In the genomic region with DNA sequence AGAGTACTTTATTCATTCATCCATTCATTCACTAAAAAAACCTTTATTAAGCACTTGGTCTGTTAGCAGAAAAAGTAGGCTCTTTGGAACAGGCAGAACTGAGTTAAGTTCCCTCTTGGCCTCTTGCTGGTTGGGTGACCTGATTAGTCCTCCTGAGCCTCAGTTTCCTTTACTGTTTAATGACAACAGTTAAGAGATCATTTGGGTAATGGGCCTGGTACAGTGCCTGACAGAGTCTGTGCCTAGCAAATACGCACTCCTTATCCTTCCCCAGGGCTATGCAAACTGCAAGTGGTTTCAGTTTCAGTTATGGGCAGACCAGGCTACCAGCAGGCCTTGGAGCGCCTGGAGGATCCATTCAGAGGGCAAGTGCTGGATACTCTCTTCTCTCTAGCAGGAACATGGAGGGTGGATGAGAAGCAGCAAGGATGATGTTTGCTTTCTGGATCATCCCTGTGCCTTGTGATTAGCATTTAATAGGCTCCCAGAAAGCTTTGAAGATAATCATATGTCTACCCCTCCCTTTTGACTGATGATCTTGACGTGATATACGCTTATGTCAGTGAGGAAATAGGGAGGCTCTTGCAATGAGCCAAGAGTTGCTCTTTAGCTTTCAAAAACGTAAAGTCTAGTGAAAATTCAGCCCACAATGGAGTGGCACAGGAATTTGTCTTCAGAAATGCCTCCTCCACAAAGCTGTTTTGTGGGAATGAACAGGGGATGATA, we compare ENCODE assay signal across 1 cellular context.
TF ChIP-seq lines count a peak whose summit lies in the region.

No MANE protein-coding gene starts in this region.

TF ChIP-seq in K562, 482 proteins besides CTCF, POLR2A, EP300 and RAD21 (continued from another document and continues in another):
- TF ChIP-seq, protein P1, sequence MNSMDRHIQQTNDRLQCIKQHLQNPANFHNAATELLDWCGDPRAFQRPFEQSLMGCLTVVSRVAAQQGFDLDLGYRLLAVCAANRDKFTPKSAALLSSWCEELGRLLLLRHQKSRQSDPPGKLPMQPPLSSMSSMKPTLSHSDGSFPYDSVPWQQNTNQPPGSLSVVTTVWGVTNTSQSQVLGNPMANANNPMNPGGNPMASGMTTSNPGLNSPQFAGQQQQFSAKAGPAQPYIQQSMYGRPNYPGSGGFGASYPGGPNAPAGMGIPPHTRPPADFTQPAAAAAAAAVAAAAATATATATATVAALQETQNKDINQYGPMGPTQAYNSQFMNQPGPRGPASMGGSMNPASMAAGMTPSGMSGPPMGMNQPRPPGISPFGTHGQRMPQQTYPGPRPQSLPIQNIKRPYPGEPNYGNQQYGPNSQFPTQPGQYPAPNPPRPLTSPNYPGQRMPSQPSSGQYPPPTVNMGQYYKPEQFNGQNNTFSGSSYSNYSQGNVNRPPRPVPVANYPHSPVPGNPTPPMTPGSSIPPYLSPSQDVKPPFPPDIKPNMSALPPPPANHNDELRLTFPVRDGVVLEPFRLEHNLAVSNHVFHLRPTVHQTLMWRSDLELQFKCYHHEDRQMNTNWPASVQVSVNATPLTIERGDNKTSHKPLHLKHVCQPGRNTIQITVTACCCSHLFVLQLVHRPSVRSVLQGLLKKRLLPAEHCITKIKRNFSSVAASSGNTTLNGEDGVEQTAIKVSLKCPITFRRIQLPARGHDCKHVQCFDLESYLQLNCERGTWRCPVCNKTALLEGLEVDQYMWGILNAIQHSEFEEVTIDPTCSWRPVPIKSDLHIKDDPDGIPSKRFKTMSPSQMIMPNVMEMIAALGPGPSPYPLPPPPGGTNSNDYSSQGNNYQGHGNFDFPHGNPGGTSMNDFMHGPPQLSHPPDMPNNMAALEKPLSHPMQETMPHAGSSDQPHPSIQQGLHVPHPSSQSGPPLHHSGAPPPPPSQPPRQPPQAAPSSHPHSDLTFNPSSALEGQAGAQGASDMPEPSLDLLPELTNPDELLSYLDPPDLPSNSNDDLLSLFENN (IDR thresholded peaks at IDR 0.05; ENCODE audit: low read depth in 2 of 2, low read length in 2 of 2) = no peak
- TF ChIP-seq TEAD1 (CRISPR knock-in tag; IDR thresholded peaks at IDR 0.05) (no peak), IRF2 (CRISPR knock-in tag; IDR thresholded peaks at IDR 0.05) (0 out of 2 replicates have a peak, but pooled peaks have one; percentile 69), E2F8 (IDR thresholded peaks at IDR 0.05; ENCODE audit: low read depth, partially characterized antibody) (no peak), RBM15 (IDR thresholded peaks at IDR 0.05; ENCODE audit: insufficient read depth, low read length) (no peak), ADNP (tag; IDR thresholded peaks at IDR 0.05) (peak; percentile 81), THAP12 (CRISPR knock-in tag; IDR thresholded peaks at IDR 0.05) (no peak)
- TF ChIP-seq, protein P2, sequence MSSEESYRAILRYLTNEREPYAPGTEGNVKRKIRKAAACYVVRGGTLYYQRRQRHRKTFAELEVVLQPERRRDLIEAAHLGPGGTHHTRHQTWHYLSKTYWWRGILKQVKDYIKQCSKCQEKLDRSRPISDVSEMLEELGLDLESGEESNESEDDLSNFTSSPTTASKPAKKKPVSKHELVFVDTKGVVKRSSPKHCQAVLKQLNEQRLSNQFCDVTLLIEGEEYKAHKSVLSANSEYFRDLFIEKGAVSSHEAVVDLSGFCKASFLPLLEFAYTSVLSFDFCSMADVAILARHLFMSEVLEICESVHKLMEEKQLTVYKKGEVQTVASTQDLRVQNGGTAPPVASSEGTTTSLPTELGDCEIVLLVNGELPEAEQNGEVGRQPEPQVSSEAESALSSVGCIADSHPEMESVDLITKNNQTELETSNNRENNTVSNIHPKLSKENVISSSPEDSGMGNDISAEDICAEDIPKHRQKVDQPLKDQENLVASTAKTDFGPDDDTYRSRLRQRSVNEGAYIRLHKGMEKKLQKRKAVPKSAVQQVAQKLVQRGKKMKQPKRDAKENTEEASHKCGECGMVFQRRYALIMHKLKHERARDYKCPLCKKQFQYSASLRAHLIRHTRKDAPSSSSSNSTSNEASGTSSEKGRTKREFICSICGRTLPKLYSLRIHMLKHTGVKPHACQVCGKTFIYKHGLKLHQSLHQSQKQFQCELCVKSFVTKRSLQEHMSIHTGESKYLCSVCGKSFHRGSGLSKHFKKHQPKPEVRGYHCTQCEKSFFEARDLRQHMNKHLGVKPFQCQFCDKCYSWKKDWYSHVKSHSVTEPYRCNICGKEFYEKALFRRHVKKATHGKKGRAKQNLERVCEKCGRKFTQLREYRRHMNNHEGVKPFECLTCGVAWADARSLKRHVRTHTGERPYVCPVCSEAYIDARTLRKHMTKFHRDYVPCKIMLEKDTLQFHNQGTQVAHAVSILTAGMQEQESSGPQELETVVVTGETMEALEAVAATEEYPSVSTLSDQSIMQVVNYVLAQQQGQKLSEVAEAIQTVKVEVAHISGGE (CRISPR knock-in tag; IDR thresholded peaks at IDR 0.05) = 0 out of 6 replicates have a peak, but pooled peaks of 1 of the 3 experiments have one; percentile 42
- TF ChIP-seq, protein P3, sequence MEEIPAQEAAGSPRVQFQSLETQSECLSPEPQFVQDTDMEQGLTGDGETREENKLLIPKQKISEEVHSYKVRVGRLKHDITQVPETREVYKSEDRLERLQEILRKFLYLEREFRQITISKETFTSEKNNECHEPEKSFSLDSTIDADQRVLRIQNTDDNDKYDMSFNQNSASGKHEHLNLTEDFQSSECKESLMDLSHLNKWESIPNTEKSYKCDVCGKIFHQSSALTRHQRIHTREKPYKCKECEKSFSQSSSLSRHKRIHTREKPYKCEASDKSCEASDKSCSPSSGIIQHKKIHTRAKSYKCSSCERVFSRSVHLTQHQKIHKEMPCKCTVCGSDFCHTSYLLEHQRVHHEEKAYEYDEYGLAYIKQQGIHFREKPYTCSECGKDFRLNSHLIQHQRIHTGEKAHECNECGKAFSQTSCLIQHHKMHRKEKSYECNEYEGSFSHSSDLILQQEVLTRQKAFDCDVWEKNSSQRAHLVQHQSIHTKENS (CRISPR knock-in tag; IDR thresholded peaks at IDR 0.05) = no peak
- TF ChIP-seq, protein P4, sequence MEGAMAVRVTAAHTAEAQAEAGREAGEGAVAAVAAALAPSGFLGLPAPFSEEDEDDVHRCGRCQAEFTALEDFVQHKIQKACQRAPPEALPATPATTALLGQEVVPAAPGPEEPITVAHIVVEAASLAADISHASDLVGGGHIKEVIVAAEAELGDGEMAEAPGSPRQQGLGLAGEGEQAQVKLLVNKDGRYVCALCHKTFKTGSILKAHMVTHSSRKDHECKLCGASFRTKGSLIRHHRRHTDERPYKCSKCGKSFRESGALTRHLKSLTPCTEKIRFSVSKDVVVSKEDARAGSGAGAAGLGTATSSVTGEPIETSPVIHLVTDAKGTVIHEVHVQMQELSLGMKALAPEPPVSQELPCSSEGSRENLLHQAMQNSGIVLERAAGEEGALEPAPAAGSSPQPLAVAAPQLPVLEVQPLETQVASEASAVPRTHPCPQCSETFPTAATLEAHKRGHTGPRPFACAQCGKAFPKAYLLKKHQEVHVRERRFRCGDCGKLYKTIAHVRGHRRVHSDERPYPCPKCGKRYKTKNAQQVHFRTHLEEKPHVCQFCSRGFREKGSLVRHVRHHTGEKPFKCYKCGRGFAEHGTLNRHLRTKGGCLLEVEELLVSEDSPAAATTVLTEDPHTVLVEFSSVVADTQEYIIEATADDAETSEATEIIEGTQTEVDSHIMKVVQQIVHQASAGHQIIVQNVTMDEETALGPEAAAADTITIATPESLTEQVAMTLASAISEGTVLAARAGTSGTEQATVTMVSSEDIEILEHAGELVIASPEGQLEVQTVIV (CRISPR knock-in tag; IDR thresholded peaks at IDR 0.05; ENCODE audit: borderline replicate concordance) = no peak
- TF ChIP-seq, protein P5, sequence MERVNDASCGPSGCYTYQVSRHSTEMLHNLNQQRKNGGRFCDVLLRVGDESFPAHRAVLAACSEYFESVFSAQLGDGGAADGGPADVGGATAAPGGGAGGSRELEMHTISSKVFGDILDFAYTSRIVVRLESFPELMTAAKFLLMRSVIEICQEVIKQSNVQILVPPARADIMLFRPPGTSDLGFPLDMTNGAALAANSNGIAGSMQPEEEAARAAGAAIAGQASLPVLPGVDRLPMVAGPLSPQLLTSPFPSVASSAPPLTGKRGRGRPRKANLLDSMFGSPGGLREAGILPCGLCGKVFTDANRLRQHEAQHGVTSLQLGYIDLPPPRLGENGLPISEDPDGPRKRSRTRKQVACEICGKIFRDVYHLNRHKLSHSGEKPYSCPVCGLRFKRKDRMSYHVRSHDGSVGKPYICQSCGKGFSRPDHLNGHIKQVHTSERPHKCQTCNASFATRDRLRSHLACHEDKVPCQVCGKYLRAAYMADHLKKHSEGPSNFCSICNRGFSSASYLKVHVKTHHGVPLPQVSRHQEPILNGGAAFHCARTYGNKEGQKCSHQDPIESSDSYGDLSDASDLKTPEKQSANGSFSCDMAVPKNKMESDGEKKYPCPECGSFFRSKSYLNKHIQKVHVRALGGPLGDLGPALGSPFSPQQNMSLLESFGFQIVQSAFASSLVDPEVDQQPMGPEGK (CRISPR knock-in tag; IDR thresholded peaks at IDR 0.05; ENCODE audit: borderline replicate concordance) = no peak; the same call in 1 of the 2 replicates
- TF ChIP-seq, protein P6, sequence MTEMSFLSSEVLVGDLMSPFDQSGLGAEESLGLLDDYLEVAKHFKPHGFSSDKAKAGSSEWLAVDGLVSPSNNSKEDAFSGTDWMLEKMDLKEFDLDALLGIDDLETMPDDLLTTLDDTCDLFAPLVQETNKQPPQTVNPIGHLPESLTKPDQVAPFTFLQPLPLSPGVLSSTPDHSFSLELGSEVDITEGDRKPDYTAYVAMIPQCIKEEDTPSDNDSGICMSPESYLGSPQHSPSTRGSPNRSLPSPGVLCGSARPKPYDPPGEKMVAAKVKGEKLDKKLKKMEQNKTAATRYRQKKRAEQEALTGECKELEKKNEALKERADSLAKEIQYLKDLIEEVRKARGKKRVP (CRISPR knock-in tag; IDR thresholded peaks at IDR 0.05) = no peak
